Comparison of ENCODE assay signal across 18 cellular contexts in the genomic region with DNA sequence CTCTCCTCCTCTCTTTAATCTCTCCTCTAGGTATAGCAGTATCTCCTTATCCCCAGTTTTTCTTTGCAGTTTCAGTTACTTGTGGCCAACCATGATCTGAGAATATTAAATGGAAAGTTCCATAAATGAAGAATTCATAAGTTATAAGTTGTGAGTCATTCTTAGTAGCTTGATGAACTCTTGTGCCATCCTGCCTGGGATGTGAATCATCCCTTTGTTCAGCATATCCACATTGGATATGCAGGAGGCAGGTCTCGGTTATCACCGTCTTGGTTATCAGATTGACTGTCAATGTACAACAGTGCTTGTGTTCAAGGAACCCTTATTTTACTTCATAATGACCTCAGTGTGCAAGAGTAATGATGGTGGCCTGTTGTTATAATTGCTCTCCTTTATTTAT.
DNase-seq lines count a peak whose midpoint lies in the region; ATAC-seq and TF ChIP-seq lines count a peak whose summit lies in the region.
"Had no signal": no experiment of that assay in that cellular context is flagged by ENCODE, and none has a peak within 500 bp of the region (broad histone marks: within the 10 kb centered on the region; RNA-seq: fewer than 3 reads in every experiment).

No MANE protein-coding gene starts in this region.

- H3K27ac Mint-ChIP-seq in natural killer cell = no peak overlapping the region
- H3K27ac Mint-ChIP-seq: activated CD8-positive, alpha-beta T cell treated with anti-CD3 and anti-CD28 coated beads for 36 hours; activated T-helper 2 cell treated with anti-CD3 and anti-CD28 coated beads, Interferon-gamma antibody, Interleukin-2, Interleukin-4, amounts not matched to agents 10 μg/mL and 5 μg/mL and 100 μg/mL, durations not matched to agents 14 hours and 24 hours and 36 hours; memory B cell had no signal

- no peaks in the 10 kb centered on the region for H3K4me1 Mint-ChIP-seq in natural killer cell
- H3K4me1 Mint-ChIP-seq: memory B cell, neural crest cell had no signal

- H3K4me3 Mint-ChIP-seq in natural killer cell = no peak overlapping the region
- H3K4me3 Mint-ChIP-seq: activated CD8-positive, alpha-beta T cell treated with anti-CD3 and anti-CD28 coated beads for 36 hours; memory B cell; neural crest cell had no signal

- no peak for TF ChIP-seq CTCF in natural killer cell (IDR thresholded peaks at IDR 0.05)

- H3K27me3 Mint-ChIP-seq in natural killer cell (ENCODE audit: low read depth in 2 of 2) = no peaks in the 10 kb centered on the region
- H3K27me3 Mint-ChIP-seq: activated CD8-positive, alpha-beta T cell treated with anti-CD3 and anti-CD28 coated beads for 36 hours; memory B cell had no signal

- H3K36me3 Mint-ChIP-seq in natural killer cell = no peaks in the 10 kb centered on the region

- DNase-seq in GM03348 (ENCODE audit: low spot score) (peak; percentile 22), RPMI7951 (ENCODE audit: low read depth) (peak; percentile 58), fibroblast of gingiva (ENCODE audit: low read depth) (peak; percentile 14), renal cortical epithelial cell (ENCODE audit: low read depth) (peak; percentile 15), natural killer cell (no peak), NCI-H69 (lab: John Stamatoyannopoulos, UW) (no peak), DMS114 treated with DMSO at 0.1 percent for 48 hours (lab: John Stamatoyannopoulos, UW; ENCODE audit: unreplicated experiment) (no peak)
- DNase-seq: activated CD8-positive, alpha-beta T cell treated with anti-CD3 and anti-CD28 coated beads for 36 hours; amygdala; colonic mucosa; Karpas-422; NCI-H146; right lobe of liver; stimulated activated CD4-positive, alpha-beta T cell treated with anti-CD3 and anti-CD28 coated beads, Interleukin-4, amount 100 ng/mL, for 24 hours had no signal

- ATAC-seq in natural killer cell (no peak), HG02798 (IDR thresholded peaks at IDR 0.05; ENCODE audit: poor library complexity, unreplicated experiment) (no peak)
- ATAC-seq: activated CD8-positive, alpha-beta T cell treated with anti-CD3 and anti-CD28 coated beads for 36 hours; right lobe of liver had no signal

- peaks cover 0 to 3% of the 10 kb centered on the region in 2 donors for H3K9me3 Mint-ChIP-seq in natural killer cell

- intact Hi-C loops in natural killer cell (cut with micrococcal nuclease) = no loop called here

Comparison
In these comparisons a context has a peak if more than half of its experiments do, and no peak if none do; other contexts are left out.
1. DNase-seq: peak in GM03348 (single experiment), RPMI7951 (single experiment), fibroblast of gingiva (single experiment) and renal cortical epithelial cell (single experiment); none in natural killer cell (single experiment), NCI-H69 (single experiment) and DMS114 treated with DMSO at 0.1 percent for 48 hours (single experiment).